9 cellular contexts compared by ENCODE assay signal in the genomic region with DNA sequence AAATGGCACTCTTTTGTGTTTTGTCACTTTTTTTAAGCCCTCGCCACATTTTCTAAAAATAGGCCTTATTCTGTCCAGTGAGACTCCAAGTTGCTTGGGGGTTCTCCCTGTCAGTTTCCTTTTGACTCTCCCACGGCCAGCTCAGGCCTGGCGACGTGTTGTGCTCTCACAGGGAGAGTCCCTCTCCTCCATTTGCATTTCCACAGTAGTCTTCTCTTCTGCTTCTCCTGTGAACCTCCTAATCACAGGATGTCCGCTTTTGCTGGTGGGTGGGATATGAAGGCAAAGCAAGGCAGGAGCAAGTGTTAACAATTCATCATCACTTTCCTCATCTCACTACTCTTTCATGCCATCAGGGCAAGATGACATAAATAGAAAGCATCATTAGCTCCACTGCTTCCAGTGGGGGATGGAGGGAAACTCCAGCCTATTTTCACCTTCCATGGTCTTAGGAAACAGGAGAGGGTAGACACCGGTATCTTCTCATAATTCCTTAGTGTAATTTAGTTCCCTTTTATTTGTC.
DNase-seq lines count a peak whose midpoint lies in the region; ATAC-seq lines count a peak whose summit lies in the region.
"Had no signal": no experiment of that assay in that cellular context is flagged by ENCODE, and none has a peak within 500 bp of the region (broad histone marks: within the 10 kb centered on the region; RNA-seq: fewer than 3 reads in every experiment).

No MANE protein-coding gene starts in this region.

- H3K4me1 Mint-ChIP-seq in stimulated activated memory B cell treated with anti-CD40 and anti-IgM and Interleukin-4, amounts not matched to agents 10 μg/mL and 1 μg/mL and 100 μg/mL, for 72 hours, result peaks cover 43% of the 10 kb centered on the region

- H3K36me3 Mint-ChIP-seq in stimulated activated memory B cell treated with anti-CD40 and anti-IgM and Interleukin-4, amounts not matched to agents 10 μg/mL and 1 μg/mL and 100 μg/mL, for 72 hours, result no peaks in the 10 kb centered on the region

- no peaks in the 10 kb centered on the region for H3K9me3 Mint-ChIP-seq in stimulated activated memory B cell treated with anti-CD40 and anti-IgM and Interleukin-4, amounts not matched to agents 10 μg/mL and 1 μg/mL and 100 μg/mL, for 72 hours

- DNase-seq in activated T-cell treated with anti-CD3 and anti-CD28 coated beads for 24 hours (ENCODE audit: low read depth) (peak; percentile 52), activated T-cell treated with anti-CD3 and anti-CD28 coated beads for 4 hours (no peak), ecto neural progenitor cell (ENCODE audit: low spot score) (no peak), DMS153 (lab: John Stamatoyannopoulos, UW) (no peak), NCI-H446 (lab: John Stamatoyannopoulos, UW) (no peak)
- DNase-seq in activated CD8-positive, alpha-beta memory T cell treated with anti-CD3 and anti-CD28 coated beads, Interleukin-2, amount 50 U/mL, for 24 hours (ENCODE audit: extremely low read depth), result peak; percentile 38
- DNase-seq: hippocampal formation had no signal

- no peaks in the 10 kb centered on the region for H3K27me3 Mint-ChIP-seq in stimulated activated memory B cell treated with anti-CD40 and anti-IgM and Interleukin-4, amounts not matched to agents 10 μg/mL and 1 μg/mL and 100 μg/mL, for 72 hours

- ATAC-seq in HG02973 (IDR thresholded peaks at IDR 0.05; ENCODE audit: unreplicated experiment), result peak; percentile 72
- peak; percentile 92 for ATAC-seq in stimulated activated memory B cell treated with anti-CD40 and anti-IgM and Interleukin-4, amounts not matched to agents 10 μg/mL and 1 μg/mL and 100 μg/mL, for 72 hours

- H3K27ac Mint-ChIP-seq in stimulated activated memory B cell treated with anti-CD40 and anti-IgM and Interleukin-4, amounts not matched to agents 10 μg/mL and 1 μg/mL and 100 μg/mL, for 72 hours, result peak overlapping the region; percentile 70

- H3K4me3 Mint-ChIP-seq in stimulated activated memory B cell treated with anti-CD40 and anti-IgM and Interleukin-4, amounts not matched to agents 10 μg/mL and 1 μg/mL and 100 μg/mL, for 72 hours, result peak overlapping the region; percentile 32

Comparison
In these comparisons a context has a peak if more than half of its experiments do, and no peak if none do; other contexts are left out.
1. DNase-seq: peak in activated T-cell treated with anti-CD3 and anti-CD28 coated beads for 24 hours (single experiment) and activated CD8-positive, alpha-beta memory T cell treated with anti-CD3 and anti-CD28 coated beads, Interleukin-2, amount 50 U/mL, for 24 hours (single experiment); none in activated T-cell treated with anti-CD3 and anti-CD28 coated beads for 4 hours (single experiment), ecto neural progenitor cell (single experiment), DMS153 (single experiment) and NCI-H446 (0 of 2).